In genomic region chr15:60761505-60761845, GRCh38 we compare ENCODE assay signal across 16 cellular contexts.
"Had no signal": no experiment of that assay in that cellular context is flagged by ENCODE, and none has a peak within 500 bp of the region (broad histone marks: within the 10 kb centered on the region; RNA-seq: fewer than 3 reads in every experiment).

No MANE protein-coding gene starts in this region.

- H3K4me3 Mint-ChIP-seq: endodermal cell, mesothelial cell of epicardium, nephron progenitor cell had no signal

- H3K36me3 Mint-ChIP-seq: mesothelial cell of epicardium had no signal

- H3K27ac Mint-ChIP-seq: endodermal cell, mesothelial cell of epicardium had no signal

- H3K27me3 ChIP-seq: spleen, stomach had no signal

- DNase-seq: amniotic stem cell, dorsolateral prefrontal cortex, endodermal cell, erythroblast, left colon, nephron progenitor cell, psoas muscle, spleen, stomach, T-helper 9 cell, WERI-Rb-1 had no signal

- ATAC-seq: left colon, sciatic nerve had no signal

- H3K27ac ChIP-seq: dorsolateral prefrontal cortex, psoas muscle, SK-N-MC, spleen, stomach, thoracic aorta, WERI-Rb-1 had no signal

- H3K9me3 Mint-ChIP-seq: endodermal cell, mesothelial cell of epicardium, nephron progenitor cell had no signal

- FAIRE-seq: islet of Langerhans had no signal

- H3K4me1 ChIP-seq: spleen had no signal
